1 cellular context compared by ENCODE assay signal in the genomic region with DNA sequence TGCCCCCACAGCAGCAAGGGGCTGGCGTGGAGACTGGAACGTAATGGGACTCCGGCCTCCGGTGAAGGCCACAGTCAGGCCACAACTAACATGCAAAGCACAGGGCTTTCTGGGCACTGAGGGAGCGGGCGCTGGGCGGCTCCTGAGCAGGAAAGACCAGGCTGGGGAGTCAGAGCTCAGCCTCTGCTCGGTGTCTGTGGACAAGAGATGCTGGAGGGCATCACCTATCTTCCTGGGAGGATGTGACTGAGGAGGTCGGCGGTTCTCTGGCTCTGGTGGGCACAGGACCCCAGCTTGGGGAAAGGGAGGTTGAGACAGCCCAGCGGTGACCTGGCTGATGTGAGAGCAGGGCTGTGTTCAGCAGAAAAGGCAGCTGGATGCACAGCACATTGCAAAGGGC.
TF ChIP-seq lines count a peak whose summit lies in the region.

No MANE protein-coding gene starts in this region.

TF ChIP-seq in H1, 55 proteins besides CTCF, POLR2A, EP300 and RAD21:
- no peak for TF ChIP-seq KDM1A (IDR thresholded peaks at IDR 0.05; ENCODE audit: borderline replicate concordance, low read length)
- no peak for TF ChIP-seq CEBPB (IDR thresholded peaks at IDR 0.05; ENCODE audit: low read depth, low read length)
- no peak for TF ChIP-seq FOSL1 (IDR thresholded peaks at IDR 0.05; ENCODE audit: insufficient read depth, low read depth, low read length)
